Comparison of ENCODE assay signal across 8 cellular contexts in the genomic region with DNA sequence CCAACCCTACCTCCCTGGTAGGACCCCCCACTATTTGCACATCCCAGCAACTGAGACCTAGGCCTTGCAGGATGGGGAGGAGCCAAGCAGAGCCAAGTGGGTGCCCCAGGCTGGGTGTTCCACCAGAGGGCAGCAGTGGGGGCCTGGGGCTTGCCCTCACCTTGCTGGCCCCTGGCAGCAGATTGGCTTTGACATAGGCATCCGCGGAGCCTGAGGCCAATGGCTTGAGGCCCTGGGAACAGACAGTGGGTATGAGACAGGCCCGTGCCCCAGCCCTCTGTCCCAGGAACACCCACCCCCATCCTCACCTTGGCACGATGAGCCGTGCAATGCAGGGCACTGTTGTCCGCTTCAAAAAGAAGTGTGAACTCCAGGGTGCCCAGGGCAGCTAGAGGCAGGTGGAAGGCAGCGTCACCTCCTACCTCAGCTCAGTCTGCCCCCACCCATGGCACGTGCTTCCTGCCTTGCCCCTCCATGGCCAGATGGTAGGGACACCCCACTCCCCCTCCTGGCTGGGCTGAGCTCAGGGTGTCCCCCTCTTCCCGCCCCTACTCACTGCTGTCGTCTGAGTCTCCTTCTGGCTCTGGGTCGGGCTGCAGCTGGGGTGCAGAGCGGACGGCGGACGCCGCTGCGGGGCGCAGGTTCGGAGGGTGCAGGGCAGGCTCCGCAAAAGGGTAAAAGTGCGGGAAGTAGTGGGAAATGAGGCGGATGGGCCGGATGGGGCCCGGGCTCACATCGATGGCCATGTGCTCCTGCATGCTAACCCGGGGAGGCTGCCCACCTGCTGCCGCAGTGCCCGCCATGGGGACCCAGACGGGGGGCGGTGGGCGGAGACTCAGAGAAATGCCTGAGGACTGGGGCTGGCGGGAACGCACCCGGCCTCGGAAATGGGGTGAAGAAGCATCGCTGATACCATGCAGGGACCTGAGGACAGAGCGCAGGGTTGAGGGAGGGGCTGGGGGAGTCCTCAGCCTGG. TPM values are rescaled to one million over a fixed set of nuclear protein-coding genes. Genes with fewer than 3 reads are reported as not detected.
DNase-seq lines count a peak whose midpoint lies in the region; ATAC-seq, FAIRE-seq and TF ChIP-seq lines count a peak whose summit lies in the region.

No MANE protein-coding gene starts in this region.

- no peaks in the 10 kb centered on the region for H3K9me2 ChIP-seq in PC-3 (replicated peaks; ENCODE audit: low read length)

- no peaks in the 10 kb centered on the region for H3K27me3 ChIP-seq in PC-3 (ENCODE audit: low read length)

- no peak overlapping the region for H3K4me3 ChIP-seq in PC-3 (ENCODE audit: low read length)

- no peak overlapping the region for H3K9ac ChIP-seq in PC-3 (ENCODE audit: low read length)

- no peaks in the 10 kb centered on the region for H3F3A ChIP-seq in PC-3 (ENCODE audit: low read length, unreplicated experiment)

- ATAC-seq in PC-3 (peak; percentile 65), GM18519 (IDR thresholded peaks at IDR 0.05; ENCODE audit: low FRiP score, unreplicated experiment) (no peak)
- ATAC-seq in stimulated activated naive B cell treated with anti-CD40 and anti-IgM and Interleukin-4, amounts not matched to agents 10 μg/mL and 1 μg/mL and 100 μg/mL, for 72 hours (replicated peaks) = peak in 1 of 2 donors; percentile 10

- H3K4me1 Mint-ChIP-seq in activated naive CD4-positive, alpha-beta T cell treated with anti-CD3 and anti-CD28 coated beads for 36 hours (ENCODE audit: low read depth) = peaks cover 24% of the 10 kb centered on the region
- H3K4me1 Mint-ChIP-seq in stimulated activated naive B cell treated with anti-CD40 and anti-IgM and Interleukin-4, amounts not matched to agents 10 μg/mL and 1 μg/mL and 100 μg/mL, for 72 hours = peaks cover 40 to 49% of the 10 kb centered on the region in 2 donors

- DNase-seq in ACHN (peak; percentile 43), GM12892 (ENCODE audit: insufficient read length) (peak; percentile 56), PC-3 (peak; percentile 62), iPS-NIHi11 (ENCODE audit: low spot score) (peak; percentile 74), HPDE6-E6E7 (ENCODE audit: extremely low spot score) (no peak)
- DNase-seq in activated naive CD4-positive, alpha-beta T cell treated with anti-CD3 and anti-CD28 coated beads for 36 hours = peak; percentile 75
- DNase-seq in stimulated activated naive B cell treated with anti-CD40 and anti-IgM and Interleukin-4, amounts not matched to agents 10 μg/mL and 1 μg/mL and 100 μg/mL, for 72 hours = peak; percentile 46

- H3K4me1 ChIP-seq in PC-3 (ENCODE audit: insufficient read depth, low read length) = no peaks in the 10 kb centered on the region

- peaks cover 5% of the 10 kb centered on the region for H3K36me3 Mint-ChIP-seq in activated naive CD4-positive, alpha-beta T cell treated with anti-CD3 and anti-CD28 coated beads for 36 hours (ENCODE audit: low read depth)
- H3K36me3 Mint-ChIP-seq in stimulated activated naive B cell treated with anti-CD40 and anti-IgM and Interleukin-4, amounts not matched to agents 10 μg/mL and 1 μg/mL and 100 μg/mL, for 72 hours = peaks cover 31 to 43% of the 10 kb centered on the region in 2 donors

- CTCF ChIA-PET in PC-3 (lab: Charles Lee) = no interaction called here
- CTCF ChIA-PET in activated naive CD4-positive, alpha-beta T cell treated with anti-CD3 and anti-CD28 coated beads for 36 hours (lab: Charles Lee) = interaction anchor here (0.7 to 6.0 kb wide), 6 partner anchors 14 to 63 kb away, joined by 3 to 46 read pairs (median 4); a partner anchor contains a TSS

- H3K36me3 ChIP-seq in PC-3 (ENCODE audit: low read depth, low read length) = peaks cover 7% of the 10 kb centered on the region

- no peaks in the 10 kb centered on the region for H3K9me3 ChIP-seq in PC-3 (ENCODE audit: low read length)

- no peak for TF ChIP-seq POLR2A in GM12892 (IDR thresholded peaks at IDR 0.05; ENCODE audit: low read depth, low read length)

- intact Hi-C loops in PC-3 (cut with micrococcal nuclease) = no loop called here
- intact Hi-C loops in activated naive CD4-positive, alpha-beta T cell treated with anti-CD3 and anti-CD28 coated beads for 36 hours (cut with micrococcal nuclease) = loop anchor here (2.0 to 10.0 kb wide), 2 partner anchors 33 to 419 kb away; a partner anchor contains a TSS

- H3K9me3 Mint-ChIP-seq in activated naive CD4-positive, alpha-beta T cell treated with anti-CD3 and anti-CD28 coated beads for 36 hours = no peaks in the 10 kb centered on the region
- no peaks in the 10 kb centered on the region for H3K9me3 Mint-ChIP-seq in stimulated activated naive B cell treated with anti-CD40 and anti-IgM and Interleukin-4, amounts not matched to agents 10 μg/mL and 1 μg/mL and 100 μg/mL, for 72 hours

- peak; percentile 79 for TF ChIP-seq CTCF in PC-3 (conservative IDR thresholded peaks at IDR 0.05; ENCODE audit: low read depth, low read length)

- no peak overlapping the region for H3K4me2 ChIP-seq in PC-3 (ENCODE audit: low read length)

- H3K27ac Mint-ChIP-seq in activated naive CD4-positive, alpha-beta T cell treated with anti-CD3 and anti-CD28 coated beads for 36 hours = no peak overlapping the region
- peak overlapping the region; percentile 100 for H3K27ac Mint-ChIP-seq in stimulated activated naive B cell treated with anti-CD40 and anti-IgM and Interleukin-4, amounts not matched to agents 10 μg/mL and 1 μg/mL and 100 μg/mL, for 72 hours

- no peaks in the 10 kb centered on the region for H3K27me3 Mint-ChIP-seq in activated naive CD4-positive, alpha-beta T cell treated with anti-CD3 and anti-CD28 coated beads for 36 hours (ENCODE audit: low read depth)
- peaks cover 0 to 7% of the 10 kb centered on the region in 2 donors for H3K27me3 Mint-ChIP-seq in stimulated activated naive B cell treated with anti-CD40 and anti-IgM and Interleukin-4, amounts not matched to agents 10 μg/mL and 1 μg/mL and 100 μg/mL, for 72 hours

- FAIRE-seq in GM12892 (lab: Jason Lieb, UNC) = peak; percentile 91

- H2AFZ ChIP-seq in PC-3 (ENCODE audit: low read length) = no peak overlapping the region

- H3K79me2 ChIP-seq in PC-3 (ENCODE audit: low read length) = no peaks in the 10 kb centered on the region

- H4K20me1 ChIP-seq in PC-3 (ENCODE audit: low read length) = no peaks in the 10 kb centered on the region

- H3K4me3 Mint-ChIP-seq in activated naive CD4-positive, alpha-beta T cell treated with anti-CD3 and anti-CD28 coated beads for 36 hours = peak overlapping the region; percentile 38
- peak overlapping the region; percentile 62 to 85 for H3K4me3 Mint-ChIP-seq in stimulated activated naive B cell treated with anti-CD40 and anti-IgM and Interleukin-4, amounts not matched to agents 10 μg/mL and 1 μg/mL and 100 μg/mL, for 72 hours

- no peak overlapping the region for H3K27ac ChIP-seq in PC-3 (ENCODE audit: low read length)

- BruUV-seq in PC-3 (replicated peaks; lab: Mats Ljungman, UMichigan) = no TSS peak

- in situ Hi-C loops in ACHN (cut with HindIII; ENCODE audit: low pct_ligation_motif_present, low pct_unique_long_range_greater_than_20kb, low sequenced_read_pairs) = no loop called here

- POLR2A ChIA-PET in PC-3 (lab: Charles Lee; ENCODE audit: unreplicated experiment) = no interaction called here

RNA-seq across cellular contexts. Expression of a gene that starts 9.0 kb away (rescaled TPM):
- polyA plus RNA-seq in GM12892 (2012; ENCODE audit: missing spikeins) = 150 TPM
- total RNA-seq in PC-3 (2014; rRNA removed) = 499 and 686 TPM in 2 replicates
- 100 to 1,000 TPM; 347 to 356 TPM for total RNA-seq in activated naive CD4-positive, alpha-beta T cell treated with anti-CD3 and anti-CD28 coated beads for 36 hours

RNA-seq across cellular contexts. Expression of a gene that starts 14.0 kb away (rescaled TPM):
- polyA plus RNA-seq in GM12892 (2012; ENCODE audit: missing spikeins) = 11.1 TPM
- total RNA-seq in PC-3 (2014; rRNA removed) = 36.3 and 50.6 TPM in 2 replicates
- 10 to 100 TPM; 29.7 to 30.4 TPM for total RNA-seq in activated naive CD4-positive, alpha-beta T cell treated with anti-CD3 and anti-CD28 coated beads for 36 hours

RNA-seq across cellular contexts. Expression of a gene that starts 23.8 kb away (rescaled TPM):
- polyA plus RNA-seq in GM12892 (2012; ENCODE audit: missing spikeins) = 0.21 TPM
- total RNA-seq in PC-3 (2014; rRNA removed) = not detected in 2 replicates
- not detected for total RNA-seq in activated naive CD4-positive, alpha-beta T cell treated with anti-CD3 and anti-CD28 coated beads for 36 hours

RNA-seq across cellular contexts. Expression of a gene that starts 32.1 kb away (rescaled TPM):
- 993 TPM for polyA plus RNA-seq in GM12892 (2012; ENCODE audit: missing spikeins)
- total RNA-seq in PC-3 (2014; rRNA removed) = 1,049 and 1,154 TPM in 2 replicates
- total RNA-seq in activated naive CD4-positive, alpha-beta T cell treated with anti-CD3 and anti-CD28 coated beads for 36 hours = 100 to 1,000 TPM; 398 to 403 TPM

RNA-seq across cellular contexts. Expression of a gene that starts 34.8 kb away (rescaled TPM):
- polyA plus RNA-seq in GM12892 (2012; ENCODE audit: missing spikeins) = 5.7 TPM
- not detected in 2 replicates for total RNA-seq in PC-3 (2014; rRNA removed)
- not detected for total RNA-seq in activated naive CD4-positive, alpha-beta T cell treated with anti-CD3 and anti-CD28 coated beads for 36 hours
